Comparison of ENCODE assay signal across 28 cellular contexts in genomic region chrX:101276238-101276637, GRCh38. TPM values are rescaled to one million over a fixed set of nuclear protein-coding genes. Genes with fewer than 3 reads are reported as not detected.
"Had no signal": no experiment of that assay in that cellular context is flagged by ENCODE, and none has a peak within 500 bp of the region (broad histone marks: within the 10 kb centered on the region; RNA-seq: fewer than 3 reads in every experiment).

No MANE protein-coding gene starts in this region.

- H3K27ac ChIP-seq: stomach, suprapubic skin, testis, thoracic aorta, thyroid gland, tibial artery, tibial nerve, upper lobe of left lung, upper lobe of right lung, uterus, vagina had no signal

- H3K27ac Mint-ChIP-seq: stimulated activated effector memory CD8-positive, alpha-beta T cell treated with anti-CD3 and anti-CD28 coated beads, Interleukin-12 subunit alpha, Interleukin-12 subunit beta, amount 100 ng/mL, for 72 hours; stimulated activated memory B cell treated with anti-CD40 and anti-IgM and Interleukin-4, amounts not matched to agents 10 μg/mL and 1 μg/mL and 100 μg/mL, for 72 hours; stimulated activated naive B cell treated with anti-CD40 and anti-IgM and Interleukin-4, amounts not matched to agents 10 μg/mL and 1 μg/mL and 100 μg/mL, for 72 hours; stimulated activated naive CD8-positive, alpha-beta T cell treated with anti-CD3 and anti-CD28 coated beads, Interleukin-15, Interleukin-2, amounts not matched to agents 100 ng/mL and 50 ng/mL, for 24 hours; type B pancreatic cell had no signal

- FAIRE-seq: urothelium cell line had no signal

- H3K9me3 Mint-ChIP-seq: stimulated activated effector memory CD8-positive, alpha-beta T cell treated with anti-CD3 and anti-CD28 coated beads, Interleukin-12 subunit alpha, Interleukin-12 subunit beta, amount 100 ng/mL, for 72 hours; stimulated activated memory B cell treated with anti-CD40 and anti-IgM and Interleukin-4, amounts not matched to agents 10 μg/mL and 1 μg/mL and 100 μg/mL, for 72 hours; stimulated activated naive B cell treated with anti-CD40 and anti-IgM and Interleukin-4, amounts not matched to agents 10 μg/mL and 1 μg/mL and 100 μg/mL, for 72 hours; stimulated activated naive CD8-positive, alpha-beta T cell treated with anti-CD3 and anti-CD28 coated beads, Interleukin-15, amount 100 ng/mL, for 72 hours; stimulated activated naive CD8-positive, alpha-beta T cell treated with anti-CD3 and anti-CD28 coated beads, Interleukin-15, Interleukin-2, amounts not matched to agents 100 ng/mL and 50 ng/mL, for 24 hours; type B pancreatic cell had no signal

- ATAC-seq: stimulated activated effector memory CD8-positive, alpha-beta T cell treated with anti-CD3 and anti-CD28 coated beads, Interleukin-12 subunit alpha, Interleukin-12 subunit beta, amount 100 ng/mL, for 72 hours; stimulated activated memory B cell treated with anti-CD40 and anti-IgM and Interleukin-4, amounts not matched to agents 10 μg/mL and 1 μg/mL and 100 μg/mL, for 72 hours; stimulated activated naive B cell treated with anti-CD40 and anti-IgM and Interleukin-4, amounts not matched to agents 10 μg/mL and 1 μg/mL and 100 μg/mL, for 72 hours; stimulated activated naive CD8-positive, alpha-beta T cell treated with anti-CD3 and anti-CD28 coated beads, Interleukin-15, amount 100 ng/mL, for 72 hours; stimulated activated naive CD8-positive, alpha-beta T cell treated with anti-CD3 and anti-CD28 coated beads, Interleukin-15, Interleukin-2, amounts not matched to agents 100 U/mL and 50 U/mL, for 24 hours; upper lobe of right lung had no signal

- H3K27me3 Mint-ChIP-seq: stimulated activated memory B cell treated with anti-CD40 and anti-IgM and Interleukin-4, amounts not matched to agents 10 μg/mL and 1 μg/mL and 100 μg/mL, for 72 hours; stimulated activated naive CD8-positive, alpha-beta T cell treated with anti-CD3 and anti-CD28 coated beads, Interleukin-15, amount 100 ng/mL, for 72 hours; stimulated activated naive CD8-positive, alpha-beta T cell treated with anti-CD3 and anti-CD28 coated beads, Interleukin-15, Interleukin-2, amounts not matched to agents 100 ng/mL and 50 ng/mL, for 24 hours; type B pancreatic cell had no signal

- H3K4me3 ChIP-seq: stomach, suprapubic skin, testis, thoracic aorta, thyroid gland, tibial artery, tibial nerve, upper lobe of left lung, upper lobe of right lung, uterus, vagina had no signal

- DNase-seq: stimulated activated CD4-positive, alpha-beta T cell treated with anti-CD3 and anti-CD28 coated beads, Interleukin-2, amount 100 ng/mL, for 48 hours; stimulated activated CD4-positive, alpha-beta T cell treated with anti-CD3 and anti-CD28 coated beads, Interleukin-4, amount 100 ng/mL, for 1 hour; stimulated activated CD4-positive, alpha-beta T cell treated with anti-CD3 and anti-CD28 coated beads, Interleukin-4, amount 100 ng/mL, for 24 hours; stimulated activated CD4-positive, alpha-beta T cell treated with anti-CD3 and anti-CD28 coated beads, Interleukin-4, amount 100 ng/mL, for 4 hours; stimulated activated CD8-positive, alpha-beta memory T cell treated with anti-CD3 and anti-CD28 coated beads, Interleukin-4, amount 100 ng/mL, for 48 hours; stimulated activated naive B cell treated with anti-CD40 and anti-IgM and Interleukin-4, amounts not matched to agents 10 μg/mL and 1 μg/mL and 100 μg/mL, for 72 hours; stimulated activated naive CD4-positive, alpha-beta T cell; stimulated activated naive CD4-positive, alpha-beta T cell treated with Interleukin-2 at 50 U/mL for 16 hours; stimulated activated naive CD8-positive, alpha-beta T cell treated with anti-CD3 and anti-CD28 coated beads, Interleukin-15, amount 100 ng/mL, for 72 hours; stimulated activated naive CD8-positive, alpha-beta T cell treated with anti-CD3 and anti-CD28 coated beads, Interleukin-15, Interleukin-2, amounts not matched to agents 100 U/mL and 50 U/mL, for 24 hours; stomach; substantia nigra; testis; thyroid gland; tibial artery; trophoblast cell; upper lobe of left lung; upper lobe of right lung; uterus had no signal

- H3K36me3 ChIP-seq: stomach, suprapubic skin, thoracic aorta, thyroid gland, tibial artery, tibial nerve, upper lobe of left lung, upper lobe of right lung, uterus, vagina had no signal

- H3K36me3 Mint-ChIP-seq: stimulated activated effector memory CD8-positive, alpha-beta T cell treated with anti-CD3 and anti-CD28 coated beads, Interleukin-12 subunit alpha, Interleukin-12 subunit beta, amount 100 ng/mL, for 72 hours; stimulated activated memory B cell treated with anti-CD40 and anti-IgM and Interleukin-4, amounts not matched to agents 10 μg/mL and 1 μg/mL and 100 μg/mL, for 72 hours; stimulated activated naive B cell treated with anti-CD40 and anti-IgM and Interleukin-4, amounts not matched to agents 10 μg/mL and 1 μg/mL and 100 μg/mL, for 72 hours; type B pancreatic cell had no signal

- H3K9me3 ChIP-seq: stomach, suprapubic skin, testis, thoracic aorta, thyroid gland, tibial artery, tibial nerve, upper lobe of left lung, upper lobe of right lung, uterus, vagina had no signal

- H3K4me3 Mint-ChIP-seq: stimulated activated effector memory CD8-positive, alpha-beta T cell treated with anti-CD3 and anti-CD28 coated beads, Interleukin-12 subunit alpha, Interleukin-12 subunit beta, amount 100 ng/mL, for 72 hours; stimulated activated memory B cell treated with anti-CD40 and anti-IgM and Interleukin-4, amounts not matched to agents 10 μg/mL and 1 μg/mL and 100 μg/mL, for 72 hours; stimulated activated naive B cell treated with anti-CD40 and anti-IgM and Interleukin-4, amounts not matched to agents 10 μg/mL and 1 μg/mL and 100 μg/mL, for 72 hours; stimulated activated naive CD8-positive, alpha-beta T cell treated with anti-CD3 and anti-CD28 coated beads, Interleukin-15, amount 100 ng/mL, for 72 hours; stimulated activated naive CD8-positive, alpha-beta T cell treated with anti-CD3 and anti-CD28 coated beads, Interleukin-15, Interleukin-2, amounts not matched to agents 100 ng/mL and 50 ng/mL, for 24 hours; type B pancreatic cell had no signal

- H3K27me3 ChIP-seq: suprapubic skin, testis, thyroid gland, tibial artery, tibial nerve, upper lobe of left lung, upper lobe of right lung, uterus, vagina had no signal

- H3K4me1 ChIP-seq: stomach, suprapubic skin, testis, thyroid gland, tibial artery, tibial nerve, upper lobe of left lung, upper lobe of right lung, uterus, vagina had no signal

- H3K4me1 Mint-ChIP-seq: stimulated activated effector memory CD8-positive, alpha-beta T cell treated with anti-CD3 and anti-CD28 coated beads, Interleukin-12 subunit alpha, Interleukin-12 subunit beta, amount 100 ng/mL, for 72 hours; stimulated activated memory B cell treated with anti-CD40 and anti-IgM and Interleukin-4, amounts not matched to agents 10 μg/mL and 1 μg/mL and 100 μg/mL, for 72 hours; stimulated activated naive B cell treated with anti-CD40 and anti-IgM and Interleukin-4, amounts not matched to agents 10 μg/mL and 1 μg/mL and 100 μg/mL, for 72 hours; stimulated activated naive CD8-positive, alpha-beta T cell treated with anti-CD3 and anti-CD28 coated beads, Interleukin-15, amount 100 ng/mL, for 72 hours had no signal

RNA-seq across cellular contexts. Expression of gene TAF7L, which starts 14.9 kb away (rescaled TPM):
- total RNA-seq: thoracic aorta, upper lobe of left lung, upper lobe of right lung had no signal

RNA-seq across cellular contexts. Expression of gene DRP2, which starts 56.7 kb away (rescaled TPM):
- total RNA-seq: thyroid gland, upper lobe of right lung had no signal
